8 cellular contexts compared by ENCODE assay signal in genomic region chr12:116015525-116015924, GRCh38.
DNase-seq lines count a peak whose midpoint lies in the region; ATAC-seq and TF ChIP-seq lines count a peak whose summit lies in the region.

No MANE protein-coding gene starts in this region.

- H3K36me3 ChIP-seq in prostate gland, result no peaks in the 10 kb centered on the region
- peaks cover 9 to 75% of the 10 kb centered on the region in 2 donors for H3K36me3 ChIP-seq in neuronal stem cell (replicated peaks in 1 of 2; ENCODE audit: control insufficient read depth in 2 of 2, insufficient read depth in 2 of 2, low read length in 2 of 2)

- H2BK120ac ChIP-seq in neuronal stem cell (ENCODE audit: low read depth, low read length), result no peak overlapping the region

- H3K18ac ChIP-seq in neuronal stem cell (ENCODE audit: low read length), result no peak overlapping the region

- no peaks in the 10 kb centered on the region for H3K79me1 ChIP-seq in neuronal stem cell (ENCODE audit: low read depth, low read length)

- H2AFZ ChIP-seq in neuronal stem cell (ENCODE audit: low read length), result no peak overlapping the region

- H2BK15ac ChIP-seq in neuronal stem cell (ENCODE audit: low read length), result no peak overlapping the region

- DNase-seq in DMS53 treated with DMSO at 0.1 percent for 48 hours (lab: John Stamatoyannopoulos, UW; ENCODE audit: unreplicated experiment) (peak; percentile 15), SW480 (ENCODE audit: low spot score) (peak; percentile 46), fibroblast of villous mesenchyme (ENCODE audit: low read depth) (peak; percentile 70), prostate gland (ENCODE audit: low spot score) (no peak), neuronal stem cell (ENCODE audit: low spot score) (no peak)
- DNase-seq in Jurkat, Clone E6-1 (ENCODE audit: low read depth, low spot score), result peak; percentile 31
- DNase-seq in stimulated activated naive CD4-positive, alpha-beta T cell treated with Interleukin-2 at 50 U/mL for 16 hours (lab: John Stamatoyannopoulos, UW), result no peak

- no peak overlapping the region for H3K23ac ChIP-seq in neuronal stem cell (ENCODE audit: low read depth, low read length, poor library complexity)

- peaks cover 2% of the 10 kb centered on the region for H3K4me1 ChIP-seq in prostate gland (replicated peaks)
- peaks cover 0 to 7% of the 10 kb centered on the region in 2 donors for H3K4me1 ChIP-seq in neuronal stem cell (ENCODE audit: control insufficient read depth in 2 of 2, insufficient read depth in 1 of 2, low read depth in 1 of 2, low read length in 2 of 2)

- intact Hi-C loops in prostate gland (cut with DNase I), result loop anchor here (1.0 kb wide), 1 partner anchor 221 kb away; no protein-coding TSS in a partner anchor

- TF ChIP-seq POLR2A in prostate gland (IDR thresholded peaks at IDR 0.05), result no peak

- no peak overlapping the region for H3K9ac ChIP-seq in neuronal stem cell (ENCODE audit: low read depth, low read length, poor library complexity)

- no peak overlapping the region for H3K4me3 ChIP-seq in Jurkat, Clone E6-1 (ENCODE audit: low read length)
- no peak overlapping the region for H3K4me3 ChIP-seq in fibroblast of villous mesenchyme (ENCODE audit: low read depth, low read length)
- no peak overlapping the region for H3K4me3 ChIP-seq in prostate gland
- H3K4me3 ChIP-seq in neuronal stem cell (ENCODE audit: low read length in 2 of 2), result no peak overlapping the region

- H3K14ac ChIP-seq in neuronal stem cell (ENCODE audit: low read length), result no peak overlapping the region

- H3K4ac ChIP-seq in neuronal stem cell (ENCODE audit: low read length), result no peak overlapping the region

- no peak overlapping the region for H2AK5ac ChIP-seq in neuronal stem cell (ENCODE audit: low read depth, low read length)

- H3K9me3 ChIP-seq in prostate gland (no peaks in the 10 kb centered on the region), neuronal stem cell (replicated peaks in 1 of 2; ENCODE audit: control insufficient read depth in 2 of 2, insufficient read depth in 1 of 2, low read depth in 1 of 2, low read length in 2 of 2) (no peaks in the 10 kb centered on the region)

- no peak for ATAC-seq in HG03432 (IDR thresholded peaks at IDR 0.05; ENCODE audit: unreplicated experiment)

- H4K8ac ChIP-seq in neuronal stem cell (ENCODE audit: low read depth, low read length), result no peak overlapping the region

- TF ChIP-seq CTCF in fibroblast of villous mesenchyme (IDR thresholded peaks at IDR 0.05; ENCODE audit: insufficient read depth, low read depth, low read length), result peak; percentile 68
- peak in 3 of 4 experiments; percentile 47 to 69 (median 64) for TF ChIP-seq CTCF in prostate gland (IDR thresholded peaks at IDR 0.05)

- no peaks in the 10 kb centered on the region for H3K27me3 ChIP-seq in prostate gland (replicated peaks; ENCODE audit: insufficient read depth)
- no peaks in the 10 kb centered on the region for H3K27me3 ChIP-seq in neuronal stem cell (ENCODE audit: control insufficient read depth in 3 of 3, insufficient read depth in 3 of 3, low read depth in 1 of 3, low read length in 3 of 3)

- no peak overlapping the region for H2BK12ac ChIP-seq in neuronal stem cell (ENCODE audit: low read length)

- no peak overlapping the region for H3K27ac ChIP-seq in prostate gland
- H3K27ac ChIP-seq in neuronal stem cell (replicated peaks; ENCODE audit: low read length), result no peak overlapping the region

- H3K4me2 ChIP-seq in neuronal stem cell (ENCODE audit: insufficient read depth, low read length, poor library complexity, severe bottlenecking), result no peak overlapping the region

- no peak overlapping the region for H4K91ac ChIP-seq in neuronal stem cell (ENCODE audit: low read depth, low read length, poor library complexity)

- 0% methylated on average over 1 of the region's 1 CpG for WGBS in prostate gland
- WGBS in neuronal stem cell (ENCODE audit: extremely low coverage in 2 of 2, insufficient read length in 2 of 2, insufficient replicate concordance in 1 of 2), 2 donors, result no CpG with 5 or more reads among the region's 1 CpG

- no peak overlapping the region for H2BK5ac ChIP-seq in neuronal stem cell (ENCODE audit: low read length)

Comparison
In these comparisons a context has a peak if more than half of its experiments do, and no peak if none do; other contexts are left out.
1. DNase-seq: peak in DMS53 treated with DMSO at 0.1 percent for 48 hours (single experiment), Jurkat, Clone E6-1 (single experiment), SW480 (single experiment) and fibroblast of villous mesenchyme (single experiment); none in prostate gland (single experiment), stimulated activated naive CD4-positive, alpha-beta T cell treated with Interleukin-2 at 50 U/mL for 16 hours (single experiment) and neuronal stem cell (single experiment).